26 cellular contexts compared by ENCODE assay signal in genomic region chr7:13963925-13964324, GRCh38.
"Had no signal": no experiment of that assay in that cellular context is flagged by ENCODE, and none has a peak within 500 bp of the region (broad histone marks: within the 10 kb centered on the region; RNA-seq: fewer than 3 reads in every experiment).

No MANE protein-coding gene starts in this region.

- H3K36me3 ChIP-seq: esophagus squamous epithelium, lower lobe of right lung, ovary, sigmoid colon, stomach, thyroid gland had no signal

- H3K4me3 ChIP-seq: esophagus squamous epithelium, heart right ventricle, lower lobe of right lung, ovary, psoas muscle, sigmoid colon, stomach, thyroid gland had no signal

- DNase-seq: cortex of kidney; effector memory CD8-positive, alpha-beta T cell; erythroblast; esophagus squamous epithelium; foreskin melanocyte; glutamatergic neuron; heart right ventricle; hippocampal formation; left ventricle myocardium superior; lower lobe of right lung; natural killer cell; occipital lobe; ovary; posterior cingulate gyrus; psoas muscle; right cardiac atrium; sigmoid colon; stimulated activated CD4-positive, alpha-beta T cell treated with anti-CD3 and anti-CD28 coated beads, Interleukin-2, amount 100 ng/mL, for 24 hours; stimulated activated CD4-positive, alpha-beta T cell treated with anti-CD3 and anti-CD28 coated beads, Interleukin-4, amount 100 ng/mL, for 24 hours; stimulated activated naive CD4-positive, alpha-beta T cell treated with Interleukin-2 at 50 U/mL for 16 hours; stomach; thyroid gland; trophoblast cell had no signal

- H3K27me3 ChIP-seq: esophagus squamous epithelium, heart right ventricle, ovary, sigmoid colon, stomach, thyroid gland had no signal

- ATAC-seq: effector memory CD8-positive, alpha-beta T cell; heart right ventricle; left ventricle myocardium superior; lower lobe of right lung; natural killer cell; psoas muscle; right cardiac atrium; stimulated activated effector memory CD8-positive, alpha-beta T cell treated with anti-CD3 and anti-CD28 coated beads, Interleukin-12 subunit alpha, Interleukin-12 subunit beta, amount 100 ng/mL, for 72 hours had no signal

- H3K27ac ChIP-seq: esophagus squamous epithelium, heart right ventricle, lower lobe of right lung, ovary, psoas muscle, sigmoid colon, stomach, thyroid gland had no signal

- H3K9me3 ChIP-seq: esophagus squamous epithelium, heart right ventricle, lower lobe of right lung, ovary, psoas muscle, sigmoid colon, stomach, thyroid gland had no signal

- H3K4me1 ChIP-seq: esophagus squamous epithelium, lower lobe of right lung, psoas muscle, sigmoid colon, stomach, thyroid gland had no signal

- FAIRE-seq: endometrium, keratinocyte had no signal
